In genomic region chr13:46184277-46184699, GRCh38 we compare ENCODE assay signal across 1 cellular context.
TF ChIP-seq lines count a peak whose summit lies in the region.

No MANE protein-coding gene starts in this region.

TF ChIP-seq in GM23338, 12 proteins besides CTCF, POLR2A, EP300 and RAD21 (continued from another document):
- TF ChIP-seq ZNF462 (CRISPR knock-in tag; IDR thresholded peaks at IDR 0.05) (no peak), EZH2phosphoT487 (IDR thresholded peaks at IDR 0.05; ENCODE audit: unreplicated experiment) (no peak), POLR2AphosphoS5 (IDR thresholded peaks at IDR 0.05; ENCODE audit: low read depth) (no peak), JUNB (IDR thresholded peaks at IDR 0.05; ENCODE audit: unreplicated experiment) (no peak), EZH2 (IDR thresholded peaks at IDR 0.05; ENCODE audit: low read depth, unreplicated experiment) (no peak), ZNF114 (CRISPR knock-in tag; IDR thresholded peaks at IDR 0.05) (no peak), ETS1 (IDR thresholded peaks at IDR 0.05) (no peak)
